Comparison of ENCODE assay signal across 12 cellular contexts in genomic region chr15:73691398-73691797, GRCh38. TPM values are rescaled to one million over a fixed set of nuclear protein-coding genes. Genes with fewer than 3 reads are reported as not detected.
DNase-seq lines count a peak whose midpoint lies in the region; ATAC-seq and TF ChIP-seq lines count a peak whose summit lies in the region.
"Had no signal": no experiment of that assay in that cellular context is flagged by ENCODE, and none has a peak within 500 bp of the region (broad histone marks: within the 10 kb centered on the region; RNA-seq: fewer than 3 reads in every experiment).

No MANE protein-coding gene starts in this region.

- no peak overlapping the region for H3K9ac ChIP-seq in SK-N-SH

- H3K27ac ChIP-seq in SK-N-SH (ENCODE audit: low read depth in 2 of 2, low read length in 1 of 2) (no peak overlapping the region), foreskin keratinocyte (no peak overlapping the region), SJCRH30 (no peak overlapping the region)

- H3K27ac Mint-ChIP-seq in osteocyte (ENCODE audit: unreplicated experiment), result no peak overlapping the region
- H3K27ac Mint-ChIP-seq: brain had no signal

- H4K20me1 ChIP-seq in SK-N-SH (ENCODE audit: insufficient read depth), result peaks cover 99% of the 10 kb centered on the region

- peak; percentile 65 for ATAC-seq in foreskin keratinocyte

- TF ChIP-seq CTCF in SK-N-SH (IDR thresholded peaks at IDR 0.05) (no peak), foreskin keratinocyte (conservative IDR thresholded peaks at IDR 0.05) (peak; percentile 55), osteocyte (IDR thresholded peaks at IDR 0.05) (peak; percentile 28)

- H3K4me3 ChIP-seq in SK-N-SH (ENCODE audit: low read depth in 2 of 2, low read length in 1 of 2), result no peak overlapping the region
- no peak overlapping the region for H3K4me3 ChIP-seq in SJCRH30

- no peak overlapping the region for H2AFZ ChIP-seq in SK-N-SH (ENCODE audit: low read depth)

- H3K4me3 Mint-ChIP-seq in osteocyte (ENCODE audit: unreplicated experiment), result no peak overlapping the region
- H3K4me3 Mint-ChIP-seq: brain had no signal

- 0 out of 2 replicates have a peak overlapping the region, but pooled peaks have one; percentile 17 for H3K4me2 ChIP-seq in SK-N-SH

- H3F3A ChIP-seq in SK-N-SH (replicated peaks; ENCODE audit: insufficient read depth), result peaks cover 14% of the 10 kb centered on the region

- TF ChIP-seq EP300 in SK-N-SH (IDR thresholded peaks at IDR 0.05; ENCODE audit: borderline replicate concordance in 1 of 2, low read depth in 1 of 2, low read length in 1 of 2), result no peak

- H3K36me3 ChIP-seq in SK-N-SH (replicated peaks in 1 of 2; ENCODE audit: control insufficient read depth in 1 of 2, insufficient read depth in 2 of 2, low read length in 1 of 2), result peaks cover 3 to 9% of the 10 kb centered on the region in 2 experiments
- peaks cover 13% of the 10 kb centered on the region; the same call in 1 of the 2 replicates for H3K36me3 ChIP-seq in SJCRH30

- peak; percentile 24 for TF ChIP-seq RAD21 in SK-N-SH (IDR thresholded peaks at IDR 0.05; ENCODE audit: low read length)

- CTCF ChIA-PET in SK-N-SH (lab: Yijun Ruan, JAX), result interaction anchor here (0.6 to 2.7 kb wide), 9 partner anchors 9 to 408 kb away, joined by 3 to 18 read pairs (median 3); no protein-coding TSS in a partner anchor

- no peaks in the 10 kb centered on the region for H3K27me3 Mint-ChIP-seq in osteocyte (ENCODE audit: unreplicated experiment)
- H3K27me3 Mint-ChIP-seq: brain had no signal

- H3K9me3 ChIP-seq in SK-N-SH (no peaks in the 10 kb centered on the region), SJCRH30 (replicated peaks) (no peaks in the 10 kb centered on the region)

- peaks cover 100% of the 10 kb centered on the region for H3K79me2 ChIP-seq in SK-N-SH (ENCODE audit: insufficient read depth)

- H3K36me3 Mint-ChIP-seq in osteocyte (ENCODE audit: unreplicated experiment), result peaks cover 2% of the 10 kb centered on the region

- H3K27me3 ChIP-seq in SK-N-SH (ENCODE audit: insufficient read depth) (no peaks in the 10 kb centered on the region), foreskin keratinocyte (no peaks in the 10 kb centered on the region), SJCRH30 (no peaks in the 10 kb centered on the region)

- H3K9me3 Mint-ChIP-seq in osteocyte (ENCODE audit: unreplicated experiment), result no peaks in the 10 kb centered on the region
- H3K9me3 Mint-ChIP-seq: brain had no signal

- H3K9me2 ChIP-seq in SK-N-SH, result no peaks in the 10 kb centered on the region

- peaks cover 51% of the 10 kb centered on the region for H3K4me1 Mint-ChIP-seq in osteocyte (ENCODE audit: unreplicated experiment)

- DNase-seq in EH (ENCODE audit: low read depth) (peak; percentile 79), SK-N-SH (no peak), foreskin keratinocyte (peak; percentile 44 to 74), osteocyte (ENCODE audit: extremely low spot score, unreplicated experiment) (no peak), HuH-7.5 (ENCODE audit: low spot score) (no peak), Kasumi-1 (lab: John Stamatoyannopoulos, UW) (no peak), KG1 (lab: John Stamatoyannopoulos, UW) (no peak), SJCRH30 (no peak)
- DNase-seq: GF-D8, NCI-H1105 treated with DMSO at 0.1 percent for 48 hours, T1000 had no signal

- H3K4me1 ChIP-seq in SK-N-SH (ENCODE audit: control insufficient read depth in 1 of 2, insufficient read depth in 2 of 2, low read depth in 1 of 2, low read length in 1 of 2) (peaks cover 23 to 39% of the 10 kb centered on the region in 2 experiments; a peak in 3 of 4 replicates), foreskin keratinocyte (peaks cover 47% of the 10 kb centered on the region), SJCRH30 (peaks cover 24% of the 10 kb centered on the region)

- WGBS in SK-N-SH (ENCODE audit: low lambda C conversion rate), result 86% methylated on average over 6 of the region's 6 CpGs

- POLR2A ChIA-PET in SK-N-SH (lab: Yijun Ruan, JAX), result no interaction called here

TF ChIP-seq in SK-N-SH, 30 proteins besides CTCF, POLR2A, EP300 and RAD21:
- TF ChIP-seq NFIC (IDR thresholded peaks at IDR 0.05; ENCODE audit: borderline replicate concordance), result no peak
- no peak for TF ChIP-seq RXRA (IDR thresholded peaks at IDR 0.05; ENCODE audit: borderline replicate concordance, low read depth)
- TF ChIP-seq PBX3 (IDR thresholded peaks at IDR 0.05), result no peak
- TF ChIP-seq ELF1 (IDR thresholded peaks at IDR 0.05), result no peak
- TF ChIP-seq NRF1 (IDR thresholded peaks at IDR 0.05; ENCODE audit: low read depth, low read length), result no peak
- no peak for TF ChIP-seq RFX5 (IDR thresholded peaks at IDR 0.05; ENCODE audit: low read length)
- TF ChIP-seq YY1 (IDR thresholded peaks at IDR 0.05; ENCODE audit: low read depth), result no peak
- TF ChIP-seq USF2 (IDR thresholded peaks at IDR 0.05; ENCODE audit: borderline replicate concordance, low read depth, low read length), result no peak
- no peak for TF ChIP-seq CHD2 (IDR thresholded peaks at IDR 0.05; ENCODE audit: low read length, partially characterized antibody)
TF ChIP-seq in SK-N-SH: peak in this region for 0.

RNA-seq across cellular contexts. Expression of gene CD276, which starts 7.2 kb away (rescaled TPM):
- polyA plus RNA-seq in SK-N-SH (2012; rRNA removed), result 60.1 and 86.2 TPM in 2 replicates
- polyA plus RNA-seq in SK-N-SH (2012; cell fraction: cytosol; rRNA removed), result 45.2 and 67.1 TPM in 2 replicates
- polyA plus RNA-seq in SK-N-SH (2012; cell fraction: nucleus; rRNA removed), result 81.1 and 82.1 TPM in 2 replicates
- 107 and 126 TPM in 2 replicates for total RNA-seq in foreskin keratinocyte
- polyA plus RNA-seq in foreskin keratinocyte, result 118 and 129 TPM in 2 replicates
- 147 and 153 TPM in 2 replicates for total RNA-seq in osteocyte
- total RNA-seq in SJCRH30 (2014; rRNA removed; shearing (Covaris generic)), result 87.3 and 92.9 TPM in 2 replicates

RNA-seq across cellular contexts. Expression of gene NPTN, which starts 58.2 kb away (rescaled TPM):
- polyA plus RNA-seq in SK-N-SH (2012; rRNA removed) (177 and 183 TPM in 2 replicates), foreskin keratinocyte (65.2 and 89.3 TPM in 2 replicates)
- polyA plus RNA-seq in SK-N-SH (2012; cell fraction: cytosol; rRNA removed), result 147 and 202 TPM in 2 replicates
- 93.4 and 161 TPM in 2 replicates for polyA plus RNA-seq in SK-N-SH (2012; cell fraction: nucleus; rRNA removed)
- total RNA-seq in foreskin keratinocyte (174 and 184 TPM in 2 replicates), osteocyte (192 and 194 TPM in 2 replicates)
- total RNA-seq in SJCRH30 (2014; rRNA removed; shearing (Covaris generic)), result 90.4 and 92.5 TPM in 2 replicates

Comparison
In these comparisons a context has a peak if more than half of its experiments do, and no peak if none do; other contexts are left out.
1. DNase-seq: peak in EH (single experiment) and foreskin keratinocyte (2 of 2); none in SK-N-SH (single experiment), osteocyte (single experiment), HuH-7.5 (single experiment), Kasumi-1 (0 of 2), KG1 (single experiment) and SJCRH30 (0 of 2).